1 cellular context compared by ENCODE assay signal in genomic region chr17:48051706-48052486, GRCh38.
TF ChIP-seq lines count a peak whose summit lies in the region.

No MANE protein-coding gene starts in this region.

TF ChIP-seq in HepG2, 621 proteins besides CTCF, POLR2A, EP300 and RAD21 (continued from another document and continues in another):
- TF ChIP-seq AHDC1 (CRISPR knock-in tag; IDR thresholded peaks at IDR 0.05; ENCODE audit: borderline replicate concordance) (no peak), ZNF609 (CRISPR knock-in tag; IDR thresholded peaks at IDR 0.05; ENCODE audit: borderline replicate concordance) (no peak), MEF2D (CRISPR knock-in tag; IDR thresholded peaks at IDR 0.05) (peak; percentile 22; the same call in 1 of the 2 replicates), ZNF430 (CRISPR knock-in tag; IDR thresholded peaks at IDR 0.05) (0 out of 2 replicates have a peak, but pooled peaks have one; percentile 16), ZNF713 (CRISPR knock-in tag; IDR thresholded peaks at IDR 0.05) (no peak), ZMAT3 (CRISPR knock-in tag; conservative IDR thresholded peaks at IDR 0.05) (0 out of 2 replicates have a peak, but pooled peaks have one; percentile 51), FOXA3 (CRISPR knock-in tag; IDR thresholded peaks at IDR 0.05) (peak; percentile 74), NR2F2 (IDR thresholded peaks at IDR 0.05; ENCODE audit: borderline replicate concordance, low read depth) (no peak), GZF1 (CRISPR knock-in tag; IDR thresholded peaks at IDR 0.05) (no peak), TBX2 (CRISPR knock-in tag; IDR thresholded peaks at IDR 0.05; ENCODE audit: borderline replicate concordance) (no peak), AKNA (CRISPR knock-in tag; IDR thresholded peaks at IDR 0.05; ENCODE audit: borderline replicate concordance) (no peak), ATF2 (CRISPR knock-in tag; IDR thresholded peaks at IDR 0.05) (no peak), CREM (IDR thresholded peaks at IDR 0.05) (no peak), CREM (CRISPR knock-in tag; IDR thresholded peaks at IDR 0.05) (no peak), SOX6 (IDR thresholded peaks at IDR 0.05) (no peak), SOX6 (CRISPR knock-in tag; IDR thresholded peaks at IDR 0.05) (peak; percentile 56), ZNF331 (CRISPR knock-in tag; IDR thresholded peaks at IDR 0.05) (0 out of 2 replicates have a peak, but pooled peaks have one; percentile 4), ZKSCAN1 (IDR thresholded peaks at IDR 0.05; ENCODE audit: low read length) (no peak), ZNF629 (CRISPR knock-in tag; conservative IDR thresholded peaks at IDR 0.05) (0 out of 2 replicates have a peak, but pooled peaks have one; percentile 12), E2F2 (CRISPR knock-in tag; IDR thresholded peaks at IDR 0.05; ENCODE audit: borderline replicate concordance) (no peak), TRIM24 (CRISPR knock-in tag; IDR thresholded peaks at IDR 0.05) (no peak), FOXK2 (IDR thresholded peaks at IDR 0.05) (peak; percentile 93), ZZZ3 (CRISPR knock-in tag; IDR thresholded peaks at IDR 0.05; ENCODE audit: borderline replicate concordance) (no peak; the same call in 1 of the 2 replicates), ZNF3 (CRISPR knock-in tag; IDR thresholded peaks at IDR 0.05) (no peak), REL (CRISPR knock-in tag; conservative IDR thresholded peaks at IDR 0.05) (no peak), SP5 (CRISPR knock-in tag; IDR thresholded peaks at IDR 0.05; ENCODE audit: borderline replicate concordance, low read depth) (peak; percentile 74), ATF7-NPFF (CRISPR knock-in tag; IDR thresholded peaks at IDR 0.05; ENCODE audit: low read depth) (no peak), HNRNPK (IDR thresholded peaks at IDR 0.05; ENCODE audit: low read depth, low read length, poor library complexity, severe bottlenecking) (no peak), HOXA3 (CRISPR knock-in tag; IDR thresholded peaks at IDR 0.05) (peak; percentile 35; the same call in 1 of the 2 replicates), SIN3B (IDR thresholded peaks at IDR 0.05; ENCODE audit: low read length) (no peak), SRSF1 (optimal IDR thresholded peaks at IDR 0.05; ENCODE audit: low read depth, low read length) (no peak), ZNF121 (CRISPR knock-in tag; IDR thresholded peaks at IDR 0.05) (no peak), ZFP41 (CRISPR knock-in tag; IDR thresholded peaks at IDR 0.05; ENCODE audit: borderline replicate concordance) (peak; percentile 54; the same call in 1 of the 2 replicates), ETS1 (CRISPR knock-in tag; IDR thresholded peaks at IDR 0.05) (no peak), ARID5B (CRISPR knock-in tag; IDR thresholded peaks at IDR 0.05) (0 out of 2 replicates have a peak, but pooled peaks have one; percentile 16), CENPX (CRISPR knock-in tag; IDR thresholded peaks at IDR 0.05) (no peak)
